Comparison of ENCODE assay signal across 17 cellular contexts in genomic region chr10:104347295-104348045, GRCh38. TPM values are rescaled to one million over a fixed set of nuclear protein-coding genes. Genes with fewer than 3 reads are reported as not detected.
DNase-seq lines count a peak whose midpoint lies in the region; ATAC-seq and TF ChIP-seq lines count a peak whose summit lies in the region.
"Had no signal": no experiment of that assay in that cellular context is flagged by ENCODE, and none has a peak within 500 bp of the region (broad histone marks: within the 10 kb centered on the region; RNA-seq: fewer than 3 reads in every experiment).

No MANE protein-coding gene starts in this region.

- no peak overlapping the region for H2AFZ ChIP-seq in IMR-90 (replicated peaks; ENCODE audit: low read length, poor library complexity)
- H2AFZ ChIP-seq: GM23338 had no signal

- no peak overlapping the region for H2AK9ac ChIP-seq in IMR-90 (replicated peaks; ENCODE audit: low read depth, low read length, poor library complexity)

- H3K4ac ChIP-seq in IMR-90 (ENCODE audit: low read depth, low read length): no peak overlapping the region

- H3K9me3 ChIP-seq in IMR-90 (ENCODE audit: control insufficient read depth, insufficient read depth, low read length) (no peaks in the 10 kb centered on the region), neutrophil (no peaks in the 10 kb centered on the region)
- H3K9me3 ChIP-seq in CD4-positive, alpha-beta T cell (ENCODE audit: control insufficient read depth, low read length): no peaks in the 10 kb centered on the region

- H3K79me1 ChIP-seq in IMR-90 (ENCODE audit: low read depth in 1 of 2, low read length in 2 of 2): no peaks in the 10 kb centered on the region; a peak in 1 of 4 replicates

- no peak overlapping the region for H3K23ac ChIP-seq in IMR-90 (ENCODE audit: low read depth, low read length)

- no peaks in the 10 kb centered on the region for H4K20me1 ChIP-seq in IMR-90 (ENCODE audit: insufficient read depth, low read length)

- TF ChIP-seq CTCF in IMR-90 (conservative IDR thresholded peaks at IDR 0.05; ENCODE audit: low read depth, low read length): no peak
- no peak for TF ChIP-seq CTCF in neutrophil (IDR thresholded peaks at IDR 0.05)
- TF ChIP-seq CTCF in CD4-positive, alpha-beta T cell (IDR thresholded peaks at IDR 0.05): no peak

- H3K36me3 ChIP-seq in IMR-90 (ENCODE audit: control insufficient read depth, insufficient read depth, low read length) (no peaks in the 10 kb centered on the region), neutrophil (no peaks in the 10 kb centered on the region)

- no peak overlapping the region for H3K4me3 ChIP-seq in IMR-90 (ENCODE audit: insufficient read depth, low read depth, low read length)
- H3K4me3 ChIP-seq in neutrophil (ENCODE audit: low read depth in 1 of 2, low read length in 1 of 2): no peak overlapping the region
- H3K4me3 ChIP-seq: GM23338 had no signal

- no peaks in the 10 kb centered on the region for H3K27me3 Mint-ChIP-seq in activated naive CD4-positive, alpha-beta T cell treated with anti-CD3 and anti-CD28 coated beads, Interleukin-2, amount 50 U/mL, for 24 hours
- H3K27me3 Mint-ChIP-seq in CD4-positive, alpha-beta T cell: no peaks in the 10 kb centered on the region
- H3K27me3 Mint-ChIP-seq: CD4-positive, alpha-beta memory T cell had no signal

- TF ChIP-seq POLR2A in IMR-90 (IDR thresholded peaks at IDR 0.05; ENCODE audit: low read depth, low read length): no peak

- H3K4me1 ChIP-seq in IMR-90 (ENCODE audit: control insufficient read depth, insufficient read depth, low read length) (peaks cover 7% of the 10 kb centered on the region; the same call in 1 of the 2 replicates), neutrophil (ENCODE audit: control insufficient read depth in 1 of 2, insufficient read depth in 1 of 2, low read depth in 1 of 2, low read length in 1 of 2) (peaks cover 71 to 73% of the 10 kb centered on the region in 2 experiments)

- in situ Hi-C loops in IMR-90 (cut with MboI; ENCODE audit: low sequenced_read_pairs): loop anchor here (5.0 kb wide), 2 partner anchors 55 to 300 kb away; no protein-coding TSS in a partner anchor

- no peak for DNase-seq in activated naive CD4-positive, alpha-beta T cell treated with anti-CD3 and anti-CD28 coated beads, Interleukin-2, amount 50 U/mL, for 16 hours
- no peak for DNase-seq in IMR-90
- peak; percentile 33 for DNase-seq in OCI-M1 (lab: John Stamatoyannopoulos, UW)
- DNase-seq in NCI-H2107 (lab: John Stamatoyannopoulos, UW): no peak
- no peak for DNase-seq in CD4-positive, alpha-beta T cell
- no peak for DNase-seq in NCI-H2029 (lab: John Stamatoyannopoulos, UW)
- DNase-seq: CD4-positive, alpha-beta memory T cell; DMS79 treated with DMSO at 0.1 percent for 48 hours; KG1; NCI-H187 treated with DMSO at 0.1 percent for 48 hours; NCI-H2171 treated with DMSO at 0.1 percent for 48 hours; NCI-H446 treated with DMSO at 0.1 percent for 48 hours; NK-92 treated with Interleukin-12 subunit alpha and Interleukin-12 subunit beta, amount 100 ng/mL, for 24 hours; SHP77 had no signal

- H4K91ac ChIP-seq in IMR-90 (ENCODE audit: insufficient read depth, low read depth, low read length): no peak overlapping the region

- H4K5ac ChIP-seq in IMR-90 (ENCODE audit: low read depth, low read length): no peak overlapping the region

- H3K27me3 ChIP-seq in IMR-90 (ENCODE audit: control insufficient read depth, insufficient read depth, low read length) (no peaks in the 10 kb centered on the region), neutrophil (no peaks in the 10 kb centered on the region)
- no peaks in the 10 kb centered on the region for H3K27me3 ChIP-seq in CD4-positive, alpha-beta T cell (ENCODE audit: control insufficient read depth, insufficient read depth, low read length)

- no peak overlapping the region for H2BK5ac ChIP-seq in IMR-90 (ENCODE audit: low read depth, low read length, poor library complexity, severe bottlenecking)

- dilution Hi-C loops in IMR-90 (cut with HindIII; ENCODE audit: low sequenced_read_pairs, unreplicated experiment): no loop called here

- H4K8ac ChIP-seq in IMR-90 (ENCODE audit: low read depth in 2 of 2, low read length in 2 of 2): no peak overlapping the region

- ATAC-seq in IMR-90 (ENCODE audit: low read depth): no peak
- no peak for ATAC-seq in CD4-positive, alpha-beta T cell (ENCODE audit: poor library complexity)
- ATAC-seq: GM23338 had no signal

- BruUV-seq in IMR-90 (replicated peaks; lab: Mats Ljungman, UMichigan): no TSS peak

- no peak overlapping the region for H3K9ac ChIP-seq in IMR-90 (ENCODE audit: low read depth, low read length)

- H3K4me3 Mint-ChIP-seq in activated naive CD4-positive, alpha-beta T cell treated with anti-CD3 and anti-CD28 coated beads, Interleukin-2, amount 50 U/mL, for 24 hours: no peak overlapping the region
- H3K4me3 Mint-ChIP-seq in CD4-positive, alpha-beta T cell: no peak overlapping the region
- H3K4me3 Mint-ChIP-seq: CD4-positive, alpha-beta memory T cell; GM23338 had no signal

- WGBS in IMR-90 (ENCODE audit: extremely low coverage in 2 of 2, insufficient read length in 1 of 2), 2 experiments: no CpG with 5 or more reads among the region's 4 CpGs

- H3K56ac ChIP-seq in IMR-90 (ENCODE audit: extremely low read depth, insufficient read depth, low read length): no peak overlapping the region

- H3K9me3 Mint-ChIP-seq in activated naive CD4-positive, alpha-beta T cell treated with anti-CD3 and anti-CD28 coated beads, Interleukin-2, amount 50 U/mL, for 24 hours: peaks cover 4% of the 10 kb centered on the region
- H3K9me3 Mint-ChIP-seq in CD4-positive, alpha-beta T cell: peaks cover 3% of the 10 kb centered on the region
- H3K9me3 Mint-ChIP-seq: GM23338 had no signal

- H3K18ac ChIP-seq in IMR-90 (ENCODE audit: low read depth, low read length): no peak overlapping the region

- no peak overlapping the region for H3K4me2 ChIP-seq in IMR-90 (ENCODE audit: low read depth, low read length)
- H3K4me2 ChIP-seq: GM23338 had no signal

- no peak overlapping the region for H2BK15ac ChIP-seq in IMR-90 (ENCODE audit: low read depth, low read length)

- peaks cover 16% of the 10 kb centered on the region for H3K4me1 Mint-ChIP-seq in activated naive CD4-positive, alpha-beta T cell treated with anti-CD3 and anti-CD28 coated beads, Interleukin-2, amount 50 U/mL, for 24 hours
- peaks cover 19% of the 10 kb centered on the region for H3K4me1 Mint-ChIP-seq in CD4-positive, alpha-beta T cell (ENCODE audit: low read depth)

- peaks cover 3% of the 10 kb centered on the region; the same call in 1 of the 2 replicates for H3K9me1 ChIP-seq in IMR-90 (ENCODE audit: insufficient read depth, low read length)

- H2BK120ac ChIP-seq in IMR-90 (ENCODE audit: low read depth, low read length): no peak overlapping the region

- H2BK20ac ChIP-seq in IMR-90 (ENCODE audit: low read depth, low read length): no peak overlapping the region

- CTCF ChIA-PET in IMR-90 (lab: Yijun Ruan, JAX): interaction anchor here (0.6 to 1.7 kb wide), 3 partner anchors 42 to 72 kb away, joined by 3 to 8 read pairs (median 4); no protein-coding TSS in a partner anchor
- CTCF ChIA-PET in CD4-positive, alpha-beta T cell (lab: Charles Lee): interaction anchor here (2.2 kb wide), 1 partner anchor 42 kb away, joined by 12 read pairs; no protein-coding TSS in a partner anchor

- H3K14ac ChIP-seq in IMR-90 (replicated peaks; ENCODE audit: low read depth, low read length): no peak overlapping the region

- no peaks in the 10 kb centered on the region for H3K36me3 Mint-ChIP-seq in activated naive CD4-positive, alpha-beta T cell treated with anti-CD3 and anti-CD28 coated beads, Interleukin-2, amount 50 U/mL, for 24 hours
- no peaks in the 10 kb centered on the region for H3K36me3 Mint-ChIP-seq in CD4-positive, alpha-beta T cell (ENCODE audit: low read depth)
- H3K36me3 Mint-ChIP-seq: CD4-positive, alpha-beta memory T cell had no signal

- POLR2A ChIA-PET in IMR-90 (lab: Charles Lee; ENCODE audit: unreplicated experiment): no interaction called here
- POLR2A ChIA-PET in CD4-positive, alpha-beta T cell (lab: Charles Lee): interaction anchor here (2.5 kb wide), 1 partner anchor 10 kb away, joined by 13 read pairs; the partner anchor contains the start of gene ITPRIP

- H3K27ac Mint-ChIP-seq in activated naive CD4-positive, alpha-beta T cell treated with anti-CD3 and anti-CD28 coated beads, Interleukin-2, amount 50 U/mL, for 24 hours: peak overlapping the region; percentile 47
- H3K27ac Mint-ChIP-seq in CD4-positive, alpha-beta T cell: no peak overlapping the region
- H3K27ac Mint-ChIP-seq: GM23338 had no signal

- H3K27ac ChIP-seq in IMR-90 (ENCODE audit: insufficient read depth, low read length) (no peak overlapping the region), neutrophil (peak overlapping the region; percentile 98)
- no peak overlapping the region for H3K27ac ChIP-seq in CD4-positive, alpha-beta T cell (ENCODE audit: low read depth, low read length)

- intact Hi-C loops in IMR-90 (cut with micrococcal nuclease): no loop called here
- intact Hi-C loops in CD4-positive, alpha-beta T cell (cut with DNase I, micrococcal nuclease): loop anchor here in 1 of 2 experiments (5.0 kb wide), 1 partner anchor 225 kb away; the partner anchor contains the start of gene SFR1

- peak overlapping the region; percentile 44 for H2AK5ac ChIP-seq in IMR-90 (ENCODE audit: low read depth, low read length)

- TF ChIP-seq RAD21 in IMR-90 (IDR thresholded peaks at IDR 0.05; ENCODE audit: low read length): no peak

TF ChIP-seq in IMR-90, 13 proteins besides CTCF, POLR2A, EP300 and RAD21:
- TF ChIP-seq FOS (IDR thresholded peaks at IDR 0.05; ENCODE audit: low read depth, low read length) (no peak), BHLHE40 (IDR thresholded peaks at IDR 0.05; ENCODE audit: low read depth, low read length) (no peak), RCOR1 (IDR thresholded peaks at IDR 0.05; ENCODE audit: insufficient replicate concordance, low read length) (no peak)
TF ChIP-seq in IMR-90: peak in this region for 0.

RNA-seq across cellular contexts. Expression of gene CFAP58, which starts 6.2 kb away (rescaled TPM):
- 0.36 and 0.83 TPM in 2 replicates for total RNA-seq in IMR-90 (2012; rRNA removed)
- 0.57 and 0.72 TPM in 2 replicates for polyA plus RNA-seq in IMR-90 (2012; rRNA removed)
- polyA plus RNA-seq in IMR-90 (2012; cell fraction: cytosol; rRNA removed): 0.03 and 0.09 TPM in 2 replicates
- polyA plus RNA-seq in IMR-90 (2012; cell fraction: nucleus; rRNA removed; ENCODE audit: low replicate concordance): 0.14 and 1.3 TPM in 2 replicates
- not detected for total RNA-seq in CD4-positive, alpha-beta T cell
- total RNA-seq: CD4-positive, alpha-beta memory T cell had no signal
- polyA plus RNA-seq: CD4-positive, alpha-beta memory T cell had no signal

RNA-seq across cellular contexts. Expression of gene ITPRIP, which starts 9.2 kb away (rescaled TPM):
- total RNA-seq in IMR-90 (2012; rRNA removed): 7.2 and 7.5 TPM in 2 replicates
- 31.9 and 38.1 TPM in 2 replicates for polyA plus RNA-seq in IMR-90 (2012; rRNA removed)
- 24.7 and 46.9 TPM in 2 replicates for polyA plus RNA-seq in IMR-90 (2012; cell fraction: cytosol; rRNA removed)
- 64.8 and 65.2 TPM in 2 replicates for polyA plus RNA-seq in IMR-90 (2012; cell fraction: nucleus; rRNA removed; ENCODE audit: low replicate concordance)
- total RNA-seq in CD4-positive, alpha-beta T cell: 100 to 1,000 TPM; 127 to 133 TPM

Comparison
In these comparisons a context has a peak if more than half of its experiments do, and no peak if none do; other contexts are left out.
1. RNA of gene ITPRIP, which starts 9.2 kb away (total RNA-seq): 127 to 133 TPM in CD4-positive, alpha-beta T cell; 7.2 to 7.5 TPM in IMR-90; every median in the first group is over 10 times any median in the second.